1 cellular context compared by ENCODE assay signal in genomic region chr7:48416327-48416908, GRCh38.
TF ChIP-seq lines count a peak whose summit lies in the region.

No MANE protein-coding gene starts in this region.

TF ChIP-seq in GM12878, 131 proteins besides CTCF, POLR2A, EP300 and RAD21 (continued from another document):
- no peak for TF ChIP-seq CUX1 (IDR thresholded peaks at IDR 0.05; ENCODE audit: insufficient replicate concordance, low read depth, low read length)
- no peak for TF ChIP-seq NFXL1 (IDR thresholded peaks at IDR 0.05; ENCODE audit: borderline replicate concordance)
- no peak for TF ChIP-seq GATAD2B (conservative IDR thresholded peaks at IDR 0.05; ENCODE audit: low read depth)
- TF ChIP-seq FOS (IDR thresholded peaks at IDR 0.05; ENCODE audit: borderline replicate concordance, extremely low read depth, insufficient read length): no peak
- no peak for TF ChIP-seq RAD51 (IDR thresholded peaks at IDR 0.05)
- no peak for TF ChIP-seq PRDM15 (CRISPR knock-in tag; IDR thresholded peaks at IDR 0.05)
- no peak for TF ChIP-seq SKIL (IDR thresholded peaks at IDR 0.05; ENCODE audit: low read depth, poor library complexity, severe bottlenecking)
- no peak for TF ChIP-seq BCL3 (IDR thresholded peaks at IDR 0.05; ENCODE audit: borderline replicate concordance, insufficient read depth, low read depth, low read length, poor library complexity, severe bottlenecking)
- no peak for TF ChIP-seq TBL1XR1 (IDR thresholded peaks at IDR 0.05; ENCODE audit: low read depth, low read length)
- no peak for TF ChIP-seq SP1 (IDR thresholded peaks at IDR 0.05; ENCODE audit: low read depth, low read length)
- TF ChIP-seq RUNX3 (IDR thresholded peaks at IDR 0.05; ENCODE audit: low read length): no peak
